1 cellular context compared by ENCODE assay signal in genomic region chr6:34610819-34611477, GRCh38.
TF ChIP-seq lines count a peak whose summit lies in the region.

No MANE protein-coding gene starts in this region.

TF ChIP-seq in K562, 482 proteins besides CTCF, POLR2A, EP300 and RAD21 (continued from another document):
- TF ChIP-seq ZNF609 (CRISPR knock-in tag; IDR thresholded peaks at IDR 0.05; ENCODE audit: borderline replicate concordance) (no peak), KDM1A (IDR thresholded peaks at IDR 0.05) (peak; percentile 63 to 71), CBX5 (IDR thresholded peaks at IDR 0.05; ENCODE audit: borderline replicate concordance, low read depth) (no peak), CBX3 (IDR thresholded peaks at IDR 0.05; ENCODE audit: borderline replicate concordance in 1 of 2, low read length in 2 of 2) (0 out of 3 replicates have a peak, but pooled peaks of 1 of the 2 experiments have one; percentile 33), SP1 (CRISPR knock-in tag; IDR thresholded peaks at IDR 0.05) (no peak), GMEB1 (CRISPR knock-in tag; IDR thresholded peaks at IDR 0.05) (no peak), RFX7 (CRISPR knock-in tag; IDR thresholded peaks at IDR 0.05) (no peak), USF2 (CRISPR knock-in tag; IDR thresholded peaks at IDR 0.05) (no peak), AFF1 (IDR thresholded peaks at IDR 0.05; ENCODE audit: low read depth in 1 of 2, partially characterized antibody in 2 of 2) (peak in 1 of 2 experiments; percentile 95), MAFG (tag; conservative IDR thresholded peaks at IDR 0.05) (peak; percentile 44; the same call in 1 of the 2 replicates), ZNF133 (CRISPR knock-in tag; IDR thresholded peaks at IDR 0.05) (no peak), PBX2 (CRISPR knock-in tag; IDR thresholded peaks at IDR 0.05; ENCODE audit: low read depth) (no peak), PBX2 (tag; conservative IDR thresholded peaks at IDR 0.05; ENCODE audit: low read depth) (no peak), ZNF121 (CRISPR knock-in tag; conservative IDR thresholded peaks at IDR 0.05) (0 out of 2 replicates have a peak, but pooled peaks have one; percentile 15), NFE2 (IDR thresholded peaks at IDR 0.05; ENCODE audit: low read depth) (peak; percentile 61; the same call in 1 of the 2 replicates), NRF1 (conservative IDR thresholded peaks at IDR 0.05 in 1 of 2, IDR thresholded peaks at IDR 0.05 in 1 of 2) (0 out of 4 replicates have a peak, but pooled peaks of 1 of the 2 experiments have one; percentile 16), ZNF384 (IDR thresholded peaks at IDR 0.05; ENCODE audit: low read depth, low read length) (0 out of 2 replicates have a peak, but pooled peaks have one; percentile 7), BCL6 (CRISPR knock-in tag; IDR thresholded peaks at IDR 0.05) (no peak), SRSF3 (IDR thresholded peaks at IDR 0.05; ENCODE audit: insufficient read depth, low read length) (no peak), FOS (IDR thresholded peaks at IDR 0.05; ENCODE audit: extremely low read depth, insufficient read length) (peak; percentile 55), CXXC5 (CRISPR knock-in tag; IDR thresholded peaks at IDR 0.05) (0 out of 2 replicates have a peak, but pooled peaks have one; percentile 37), CBFA2T3 (IDR thresholded peaks at IDR 0.05) (peak; percentile 22; the same call in 1 of the 2 replicates)
TF ChIP-seq in K562: peak in this region for 34.
